Comparison of ENCODE assay signal across 7 cellular contexts in the genomic region with DNA sequence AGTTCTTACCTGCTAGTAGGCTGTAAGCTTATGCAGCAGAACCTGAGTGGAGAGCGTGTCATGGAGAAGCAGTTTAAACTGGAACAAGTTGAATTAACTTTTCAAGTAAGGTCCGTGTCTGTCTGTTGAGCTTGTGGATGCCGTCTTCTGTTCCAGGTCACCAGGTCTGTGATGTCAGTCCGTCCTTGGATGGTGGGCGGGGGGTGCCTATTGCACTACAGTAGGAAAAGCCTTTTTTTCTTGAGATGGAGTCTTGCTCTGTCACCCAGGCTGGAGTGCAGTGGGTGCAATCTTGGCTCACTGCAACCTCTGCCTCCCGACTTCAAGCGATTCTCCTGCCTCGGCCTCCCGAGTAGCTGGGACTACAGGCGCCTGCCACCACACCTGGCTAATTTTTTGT. TPM values are rescaled to one million over a fixed set of nuclear protein-coding genes. Genes with fewer than 3 reads are reported as not detected.
"Had no signal": no experiment of that assay in that cellular context is flagged by ENCODE, and none has a peak within 500 bp of the region (broad histone marks: within the 10 kb centered on the region; RNA-seq: fewer than 3 reads in every experiment).

No MANE protein-coding gene starts in this region.

RNA-seq across cellular contexts. Expression of a gene that starts 50.2 kb away (rescaled TPM):
- total RNA-seq: dermis microvascular lymphatic vessel endothelial cell, endothelial cell of umbilical vein, fibroblast of lung, foreskin keratinocyte, lung microvascular endothelial cell, myocyte had no signal
- polyA plus RNA-seq: endothelial cell of umbilical vein, foreskin keratinocyte, immature natural killer cell had no signal
